ENCODE assay signal across 1 cellular context in the genomic region with DNA sequence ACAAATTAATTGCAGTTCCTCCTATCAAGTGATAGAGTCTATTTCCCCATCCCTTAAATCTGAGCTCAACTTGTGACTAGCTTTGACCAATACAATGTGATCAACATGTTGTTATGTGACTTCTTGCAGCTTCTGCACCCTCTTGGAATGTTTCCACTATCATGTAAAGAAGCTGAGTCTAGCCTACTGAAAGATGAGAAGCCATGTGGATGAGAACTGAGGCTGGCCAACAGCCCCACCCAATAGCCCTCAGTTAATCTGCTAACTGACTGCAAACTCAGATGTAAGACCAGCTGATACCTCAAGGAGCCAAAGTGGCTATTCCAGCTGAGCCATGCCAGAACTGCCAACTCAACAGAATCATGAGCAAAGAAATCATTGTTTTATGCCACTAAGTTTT.
TF ChIP-seq lines count a peak whose summit lies in the region.

No MANE protein-coding gene starts in this region.

TF ChIP-seq in HepG2, 621 proteins besides CTCF, POLR2A, EP300 and RAD21 (continued from another document):
- TF ChIP-seq, protein P1, sequence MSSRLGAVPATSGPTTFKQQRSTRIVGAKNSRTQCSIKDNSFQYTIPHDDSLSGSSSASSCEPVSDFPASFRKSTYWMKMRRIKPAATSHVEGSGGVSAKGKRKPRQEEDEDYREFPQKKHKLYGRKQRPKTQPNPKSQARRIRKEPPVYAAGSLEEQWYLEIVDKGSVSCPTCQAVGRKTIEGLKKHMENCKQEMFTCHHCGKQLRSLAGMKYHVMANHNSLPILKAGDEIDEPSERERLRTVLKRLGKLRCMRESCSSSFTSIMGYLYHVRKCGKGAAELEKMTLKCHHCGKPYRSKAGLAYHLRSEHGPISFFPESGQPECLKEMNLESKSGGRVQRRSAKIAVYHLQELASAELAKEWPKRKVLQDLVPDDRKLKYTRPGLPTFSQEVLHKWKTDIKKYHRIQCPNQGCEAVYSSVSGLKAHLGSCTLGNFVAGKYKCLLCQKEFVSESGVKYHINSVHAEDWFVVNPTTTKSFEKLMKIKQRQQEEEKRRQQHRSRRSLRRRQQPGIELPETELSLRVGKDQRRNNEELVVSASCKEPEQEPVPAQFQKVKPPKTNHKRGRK (CRISPR knock-in tag; IDR thresholded peaks at IDR 0.05): no peak
- TF ChIP-seq DNMT1 (CRISPR knock-in tag; IDR thresholded peaks at IDR 0.05) (no peak), HDAC2 (CRISPR knock-in tag; IDR thresholded peaks at IDR 0.05) (no peak), ZNF510 (CRISPR knock-in tag; IDR thresholded peaks at IDR 0.05; ENCODE audit: low read depth) (no peak), MAFF (IDR thresholded peaks at IDR 0.05; ENCODE audit: low read depth, low read length) (0 out of 2 replicates have a peak, but pooled peaks have one; percentile 9), MAFK (conservative IDR thresholded peaks at IDR 0.05 in 1 of 2, IDR thresholded peaks at IDR 0.05 in 1 of 2; ENCODE audit: low read length in 2 of 2) (0 out of 4 replicates have a peak, but pooled peaks of 1 of the 2 experiments have one; percentile 38), PRPF4 (IDR thresholded peaks at IDR 0.05; ENCODE audit: low read depth, low read length, poor library complexity, severe bottlenecking) (no peak), MXI1 (IDR thresholded peaks at IDR 0.05; ENCODE audit: borderline replicate concordance, low read depth, low read length) (no peak), FOXJ3 (CRISPR knock-in tag; IDR thresholded peaks at IDR 0.05; ENCODE audit: borderline replicate concordance) (no peak), ZNF143 (CRISPR knock-in tag; IDR thresholded peaks at IDR 0.05) (no peak), SETDB1 (CRISPR knock-in tag; IDR thresholded peaks at IDR 0.05; ENCODE audit: borderline replicate concordance) (no peak)
